Comparison of ENCODE assay signal across 8 cellular contexts in the genomic region with DNA sequence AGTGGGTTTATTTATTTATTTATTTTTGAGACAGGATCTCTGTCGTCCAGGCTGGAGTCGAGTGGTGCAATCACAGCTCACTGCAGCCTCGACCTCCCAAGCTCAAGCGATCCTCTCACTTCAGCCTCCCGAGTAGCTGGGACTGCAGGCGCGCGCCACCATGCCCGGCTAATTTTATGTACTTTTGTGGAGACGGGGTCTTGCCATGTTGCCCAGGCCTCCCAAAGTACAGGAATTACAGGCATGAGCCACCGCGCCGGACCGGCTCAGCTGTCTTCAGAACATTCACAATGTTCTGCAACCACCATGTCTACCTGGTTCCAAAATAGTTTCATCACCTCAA. TPM values are rescaled to one million over a fixed set of nuclear protein-coding genes. Genes with fewer than 3 reads are reported as not detected.
DNase-seq lines count a peak whose midpoint lies in the region; ATAC-seq lines count a peak whose summit lies in the region.

No MANE protein-coding gene starts in this region.

- CTCF ChIA-PET in activated CD4-positive, alpha-beta T cell treated with anti-CD3 and anti-CD28 coated beads for 36 hours (lab: Charles Lee) = interaction anchor here (1.9 to 4.7 kb wide), 2 partner anchors 10 to 12 kb away, joined by 5 to 24 read pairs; no protein-coding TSS in a partner anchor

- no peaks in the 10 kb centered on the region for H3K9me3 Mint-ChIP-seq in activated CD4-positive, alpha-beta T cell treated with anti-CD3 and anti-CD28 coated beads for 36 hours (ENCODE audit: low read depth)
- no peaks in the 10 kb centered on the region for H3K9me3 Mint-ChIP-seq in activated T-helper 17 cell treated with anti-CD3 and anti-CD28 coated beads, Interleukin-2, amount 50 U/mL, for 72 hours

- peaks cover 5 to 18% (median 9%) of the 10 kb centered on the region in 5 donors for H3K36me3 ChIP-seq in subcutaneous abdominal adipose tissue (ENCODE audit: control insufficient read depth in 5 of 5, insufficient read depth in 5 of 5, low read length in 5 of 5)

- H3K4me1 ChIP-seq in subcutaneous abdominal adipose tissue (ENCODE audit: control insufficient read depth in 5 of 5, insufficient read depth in 5 of 5, low read length in 5 of 5) = peaks cover 6 to 52% (median 31%) of the 10 kb centered on the region in 5 donors

- no peaks in the 10 kb centered on the region for H3K9me3 ChIP-seq in subcutaneous abdominal adipose tissue (ENCODE audit: control insufficient read depth in 5 of 5, low read length in 5 of 5)

- H3K27me3 Mint-ChIP-seq in activated CD4-positive, alpha-beta T cell treated with anti-CD3 and anti-CD28 coated beads for 36 hours = no peaks in the 10 kb centered on the region
- no peaks in the 10 kb centered on the region for H3K27me3 Mint-ChIP-seq in activated T-helper 17 cell treated with anti-CD3 and anti-CD28 coated beads, Interleukin-2, amount 50 U/mL, for 72 hours

- intact Hi-C loops in activated CD4-positive, alpha-beta T cell treated with anti-CD3 and anti-CD28 coated beads for 36 hours (cut with DNase I, micrococcal nuclease) = loop anchor here in 1 of 2 experiments (1.0 to 5.0 kb wide), 4 partner anchors 145 to 508 kb away; partner anchors contain the start of genes EYA3, FAM76A, STX12 and THEMIS2

- no peak overlapping the region for H3K27ac Mint-ChIP-seq in activated CD4-positive, alpha-beta T cell treated with anti-CD3 and anti-CD28 coated beads for 36 hours
- peak overlapping the region; percentile 99 for H3K27ac Mint-ChIP-seq in activated T-helper 17 cell treated with anti-CD3 and anti-CD28 coated beads, Interleukin-2, amount 50 U/mL, for 72 hours

- H3K9ac ChIP-seq in subcutaneous abdominal adipose tissue (ENCODE audit: low read length in 5 of 5) = peak overlapping the region in 3 of 5 donors; percentile 89 to 100 (median 95)

- POLR2A ChIA-PET in activated CD4-positive, alpha-beta T cell treated with anti-CD3 and anti-CD28 coated beads for 36 hours (lab: Charles Lee) = no interaction called here

- peaks cover 12% of the 10 kb centered on the region for H3K36me3 Mint-ChIP-seq in activated CD4-positive, alpha-beta T cell treated with anti-CD3 and anti-CD28 coated beads for 36 hours (ENCODE audit: low read depth)
- peaks cover 38% of the 10 kb centered on the region for H3K36me3 Mint-ChIP-seq in activated T-helper 17 cell treated with anti-CD3 and anti-CD28 coated beads, Interleukin-2, amount 50 U/mL, for 72 hours (ENCODE audit: low read depth)

- H3K4me3 Mint-ChIP-seq in activated CD4-positive, alpha-beta T cell treated with anti-CD3 and anti-CD28 coated beads for 36 hours = peak overlapping the region; percentile 98
- H3K4me3 Mint-ChIP-seq in activated T-helper 17 cell treated with anti-CD3 and anti-CD28 coated beads, Interleukin-2, amount 50 U/mL, for 72 hours = peak overlapping the region; percentile 99

- peaks cover 20% of the 10 kb centered on the region for H3K4me1 Mint-ChIP-seq in activated CD4-positive, alpha-beta T cell treated with anti-CD3 and anti-CD28 coated beads for 36 hours
- peaks cover 10% of the 10 kb centered on the region for H3K4me1 Mint-ChIP-seq in activated T-helper 17 cell treated with anti-CD3 and anti-CD28 coated beads, Interleukin-2, amount 50 U/mL, for 72 hours

- no peak for DNase-seq in activated CD4-positive, alpha-beta T cell treated with anti-CD3 and anti-CD28 coated beads for 36 hours
- DNase-seq in activated CD4-positive, alpha-beta T cell treated with anti-CD3 and anti-CD28 coated beads, Interleukin-2, amount 50 U/mL, for 4 hours = no peak
- DNase-seq in ureter (ENCODE audit: low spot score) = no peak
- DNase-seq in NOMO-1 treated with dmso at 0.1 percent for 144 hours (lab: John Stamatoyannopoulos, UW; ENCODE audit: unreplicated experiment) = no peak

- H3K27me3 ChIP-seq in layer of hippocampus (ENCODE audit: control insufficient read depth, insufficient read depth, low read length) (no peaks in the 10 kb centered on the region), subcutaneous abdominal adipose tissue (ENCODE audit: control insufficient read depth in 5 of 5, insufficient read depth in 4 of 5, low read length in 5 of 5) (no peaks in the 10 kb centered on the region)

- ATAC-seq in activated CD4-positive, alpha-beta T cell treated with anti-CD3 and anti-CD28 coated beads for 36 hours = no peak
- no peak for ATAC-seq in activated T-helper 17 cell treated with anti-CD3 and anti-CD28 coated beads, Interleukin-2, amount 50 U/mL, for 72 hours (replicated peaks)
- ATAC-seq in HG02970 (IDR thresholded peaks at IDR 0.05; ENCODE audit: low FRiP score, unreplicated experiment) = no peak

- peak overlapping the region in 4 of 5 donors; percentile 81 to 99 (median 92) for H3K4me3 ChIP-seq in subcutaneous abdominal adipose tissue (ENCODE audit: low read depth in 1 of 5, low read length in 5 of 5)

- H3K27ac ChIP-seq in layer of hippocampus (ENCODE audit: low read depth, low read length) (peak overlapping the region; percentile 10), subcutaneous abdominal adipose tissue (ENCODE audit: low read depth, low read length) (peak overlapping the region; percentile 90)

RNA-seq across cellular contexts. Expression of gene DNAJC8, which starts 0.4 kb away (rescaled TPM):
- total RNA-seq in activated CD4-positive, alpha-beta T cell treated with anti-CD3 and anti-CD28 coated beads for 36 hours = 100 to 1,000 TPM; 107 to 135 TPM
- total RNA-seq in activated T-helper 17 cell treated with anti-CD3 and anti-CD28 coated beads, Interleukin-2, amount 50 U/mL, for 72 hours = 100 to 1,000 TPM in 1 of 2 donors, 10 to 100 TPM in 1; 66.2 to 102 TPM
- total RNA-seq in ureter = 67.4 TPM

RNA-seq across cellular contexts. Expression of gene ATP5IF1, which starts 2.7 kb away (rescaled TPM):
- 100 to 1,000 TPM; 192 to 195 TPM for total RNA-seq in activated CD4-positive, alpha-beta T cell treated with anti-CD3 and anti-CD28 coated beads for 36 hours
- 100 to 1,000 TPM; 121 to 143 TPM for total RNA-seq in activated T-helper 17 cell treated with anti-CD3 and anti-CD28 coated beads, Interleukin-2, amount 50 U/mL, for 72 hours
- total RNA-seq in ureter = 128 TPM

RNA-seq across cellular contexts. Expression of gene SESN2, which starts 26.1 kb away (rescaled TPM):
- 10 to 100 TPM; 32.9 to 33.3 TPM for total RNA-seq in activated CD4-positive, alpha-beta T cell treated with anti-CD3 and anti-CD28 coated beads for 36 hours
- 10 to 100 TPM; 11.8 to 14.6 TPM for total RNA-seq in activated T-helper 17 cell treated with anti-CD3 and anti-CD28 coated beads, Interleukin-2, amount 50 U/mL, for 72 hours
- 20.4 TPM for total RNA-seq in ureter

RNA-seq across cellular contexts. Expression of gene PTAFR, which starts 56.7 kb away (rescaled TPM):
- total RNA-seq in activated CD4-positive, alpha-beta T cell treated with anti-CD3 and anti-CD28 coated beads for 36 hours = under 1 TPM; 0.14 to 0.19 TPM
- total RNA-seq in activated T-helper 17 cell treated with anti-CD3 and anti-CD28 coated beads, Interleukin-2, amount 50 U/mL, for 72 hours = under 1 TPM; 0.29 to 0.32 TPM
- total RNA-seq in ureter = 9.9 TPM
